Comparison of ENCODE assay signal across 30 cellular contexts in genomic region chr2:118300807-118301206, GRCh38.
"Had no signal": no experiment of that assay in that cellular context is flagged by ENCODE, and none has a peak within 500 bp of the region (broad histone marks: within the 10 kb centered on the region; RNA-seq: fewer than 3 reads in every experiment).

No MANE protein-coding gene starts in this region.

- H3K27ac ChIP-seq: adrenal gland, Peyer's patch, VCaP had no signal

- H3K4me3 ChIP-seq: adrenal gland, MG63, Peyer's patch had no signal

- H3K36me3 ChIP-seq: adrenal gland, MG63, Peyer's patch had no signal

- DNase-seq: activated B cell treated with CpG ODN at 0.5 μM for 24 hours; activated CD4-positive, alpha-beta memory T cell treated with anti-CD3 and anti-CD28 coated beads for 36 hours; activated CD4-positive, alpha-beta T cell treated with anti-CD3 and anti-CD28 coated beads for 4 hours; activated CD4-positive, alpha-beta T cell treated with anti-CD3 and anti-CD28 coated beads, Interleukin-2, amount 50 U/mL, for 1 hour; activated CD4-positive, CD25-positive, alpha-beta regulatory T cell treated with anti-CD3 and anti-CD28 coated beads, Interleukin-2, amount 50 U/mL, for 72 hours; activated CD8-positive, alpha-beta memory T cell treated with anti-CD3 and anti-CD28 coated beads, Interleukin-2, amount 50 U/mL, for 4 hours; activated gamma-delta T cell treated with Interleukin-2 at 50 U/mL for 16 hours; activated naive CD4-positive, alpha-beta T cell treated with anti-CD3 and anti-CD28 coated beads for 36 hours; activated T-cell treated with anti-CD3 and anti-CD28 coated beads for 4 hours; activated T-cell treated with anti-CD3 and anti-CD28 coated beads, Interleukin-2, amount 50 U/mL, for 4 hours; adrenal gland; central memory CD4-positive, alpha-beta T cell; Karpas-422; KBM-7; MG63; MV-4-11; NCI-H1092; NCI-H1436 treated with DMSO at 0.1 percent for 48 hours; NCI-H1694 treated with DMSO at 0.1 percent for 48 hours; NCI-H2029; NCI-H345; NCI-H524 treated with DMSO at 0.1 percent for 48 hours; Peyer's patch; RPMI8226; SW 1271; T-helper 1 cell; T-helper 2 cell; T-helper 9 cell had no signal

- H3K9me3 ChIP-seq: adrenal gland, MG63, Peyer's patch had no signal

- H3K27me3 ChIP-seq: MG63, Peyer's patch had no signal

- H3K4me1 ChIP-seq: adrenal gland, Peyer's patch had no signal

- ATAC-seq: activated naive CD4-positive, alpha-beta T cell treated with anti-CD3 and anti-CD28 coated beads, Interleukin-2, amount 50 U/mL, for 72 hours; activated T-cell treated with anti-CD3 and anti-CD28 coated beads, Interleukin-2, amount 50 U/mL, for 4 hours had no signal
